Comparison of ENCODE assay signal across 1 cellular context in the genomic region with DNA sequence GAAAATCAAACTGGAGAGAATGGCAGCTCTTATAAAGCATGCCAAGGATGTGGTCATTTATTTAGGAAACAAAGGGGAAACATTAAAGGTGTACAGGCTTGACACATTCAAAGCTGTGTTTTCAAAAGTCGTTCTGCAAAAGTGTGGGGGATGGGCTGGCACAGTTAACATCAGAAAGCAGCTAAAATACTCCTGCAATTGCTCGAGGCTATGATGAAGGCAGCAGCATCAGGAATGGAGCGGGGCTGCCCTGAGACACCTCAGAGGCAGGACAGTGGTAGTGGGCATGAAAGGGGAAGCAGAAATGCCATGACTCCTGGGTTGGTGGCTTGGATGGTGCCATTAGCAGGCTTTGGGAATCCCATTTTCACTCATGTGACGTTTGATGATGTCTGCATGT.
TF ChIP-seq lines count a peak whose summit lies in the region.

No MANE protein-coding gene starts in this region.

TF ChIP-seq in HepG2, 621 proteins besides CTCF, POLR2A, EP300 and RAD21:
- 0 out of 2 replicates have a peak, but pooled peaks have one; percentile 2 for TF ChIP-seq ZIK1 (CRISPR knock-in tag; IDR thresholded peaks at IDR 0.05; ENCODE audit: borderline replicate concordance, low read depth)
- no peak for TF ChIP-seq RARA (CRISPR knock-in tag; IDR thresholded peaks at IDR 0.05)
- no peak for TF ChIP-seq MYC (CRISPR knock-in tag; IDR thresholded peaks at IDR 0.05; ENCODE audit: borderline replicate concordance)
- TF ChIP-seq, protein P1, sequence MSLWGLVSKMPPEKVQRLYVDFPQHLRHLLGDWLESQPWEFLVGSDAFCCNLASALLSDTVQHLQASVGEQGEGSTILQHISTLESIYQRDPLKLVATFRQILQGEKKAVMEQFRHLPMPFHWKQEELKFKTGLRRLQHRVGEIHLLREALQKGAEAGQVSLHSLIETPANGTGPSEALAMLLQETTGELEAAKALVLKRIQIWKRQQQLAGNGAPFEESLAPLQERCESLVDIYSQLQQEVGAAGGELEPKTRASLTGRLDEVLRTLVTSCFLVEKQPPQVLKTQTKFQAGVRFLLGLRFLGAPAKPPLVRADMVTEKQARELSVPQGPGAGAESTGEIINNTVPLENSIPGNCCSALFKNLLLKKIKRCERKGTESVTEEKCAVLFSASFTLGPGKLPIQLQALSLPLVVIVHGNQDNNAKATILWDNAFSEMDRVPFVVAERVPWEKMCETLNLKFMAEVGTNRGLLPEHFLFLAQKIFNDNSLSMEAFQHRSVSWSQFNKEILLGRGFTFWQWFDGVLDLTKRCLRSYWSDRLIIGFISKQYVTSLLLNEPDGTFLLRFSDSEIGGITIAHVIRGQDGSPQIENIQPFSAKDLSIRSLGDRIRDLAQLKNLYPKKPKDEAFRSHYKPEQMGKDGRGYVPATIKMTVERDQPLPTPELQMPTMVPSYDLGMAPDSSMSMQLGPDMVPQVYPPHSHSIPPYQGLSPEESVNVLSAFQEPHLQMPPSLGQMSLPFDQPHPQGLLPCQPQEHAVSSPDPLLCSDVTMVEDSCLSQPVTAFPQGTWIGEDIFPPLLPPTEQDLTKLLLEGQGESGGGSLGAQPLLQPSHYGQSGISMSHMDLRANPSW (CRISPR knock-in tag; IDR thresholded peaks at IDR 0.05; ENCODE audit: borderline replicate concordance): no peak
- no peak for TF ChIP-seq ATF4 (CRISPR knock-in tag; IDR thresholded peaks at IDR 0.05)
- peak; percentile 42 for TF ChIP-seq PRPF4 (IDR thresholded peaks at IDR 0.05; ENCODE audit: low read depth, low read length, poor library complexity, severe bottlenecking)
- no peak for TF ChIP-seq HNF4A (CRISPR knock-in tag; IDR thresholded peaks at IDR 0.05)
- TF ChIP-seq ATF6 (CRISPR knock-in tag; conservative IDR thresholded peaks at IDR 0.05): no peak
